In the genomic region with DNA sequence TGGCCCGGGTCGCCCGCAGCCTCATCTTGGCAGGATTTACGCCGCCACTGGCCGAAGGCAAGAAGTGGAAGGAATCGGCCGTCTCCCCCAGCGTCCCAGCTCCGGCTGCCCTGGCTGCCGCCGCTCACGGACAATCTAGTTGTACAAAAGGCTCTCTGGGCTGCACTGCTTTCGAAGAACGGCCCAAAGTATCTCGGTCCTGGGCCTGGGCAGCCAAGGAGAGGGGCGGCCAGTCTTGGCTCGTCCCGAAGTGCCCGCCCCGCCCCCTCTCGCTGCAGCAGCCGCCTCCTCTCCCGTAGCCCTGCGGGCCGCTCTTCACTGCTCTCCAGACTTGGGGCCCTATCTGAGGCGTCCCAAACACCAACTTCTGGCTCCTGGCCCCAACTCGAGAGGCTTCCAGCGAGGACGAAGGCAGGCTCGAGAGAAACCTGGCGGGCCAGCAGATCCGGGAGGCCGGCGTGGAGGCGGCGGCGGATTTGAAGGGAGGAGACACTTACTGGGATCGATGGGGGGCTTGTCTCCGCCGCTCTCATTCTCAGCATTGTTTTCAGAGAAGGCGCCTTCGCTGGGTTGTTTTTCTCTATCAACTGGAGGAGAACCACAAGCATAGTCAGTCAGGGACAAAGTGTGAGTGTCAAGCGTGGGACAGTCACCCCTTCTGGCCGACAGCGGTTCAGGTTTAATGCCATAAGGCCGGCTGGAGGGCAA, we compare ENCODE assay signal across 9 cellular contexts. TPM values are rescaled to one million over a fixed set of nuclear protein-coding genes. Genes with fewer than 3 reads are reported as not detected.
A peak's percentile ranks its signal among the peaks of the same experiment; 100 is the strongest.
DNase-seq lines count a peak whose midpoint lies in the region; ATAC-seq and TF ChIP-seq lines count a peak whose summit lies in the region.
"Had no signal": no experiment of that assay in that cellular context is flagged by ENCODE, and none has a peak within 500 bp of the region (broad histone marks: within the 10 kb centered on the region; RNA-seq: fewer than 3 reads in every experiment).

No MANE protein-coding gene starts in this region.

- ATAC-seq in T-cell (replicated peaks in 1 of 4) (no peak), GM18517 (IDR thresholded peaks at IDR 0.05; ENCODE audit: unreplicated experiment) (no peak)

- in situ Hi-C loops in GM23248 (cut with MboI), result loop anchor here (10.0 kb wide), 1 partner anchor 970 kb away; no protein-coding TSS in a partner anchor

- H3K9me3 ChIP-seq in GM23248 (ENCODE audit: low read depth) (no peaks in the 10 kb centered on the region), hepatocyte (ENCODE audit: low read depth) (no peaks in the 10 kb centered on the region), skeletal muscle tissue (ENCODE audit: control insufficient read depth in 3 of 3, low read length in 3 of 3) (no peaks in the 10 kb centered on the region)

- H3K4me2 ChIP-seq in GM23248 (ENCODE audit: unreplicated experiment), result peak overlapping the region; percentile 100
- H3K4me2 ChIP-seq in hepatocyte, result peak overlapping the region; percentile 96
- H3K4me2 ChIP-seq: KMS-11 had no signal

- 0 to 1% methylated on average over 40 to 44 of the region's 47 CpGs for WGBS in GM23248 (ENCODE audit: low coverage in 1 of 2, low lambda C conversion rate in 2 of 2, missing lambda C conversion rate in 2 of 2), 2 experiments
- WGBS in hepatocyte (ENCODE audit: low lambda C conversion rate, missing lambda C conversion rate), result 23% methylated on average over 37 of the region's 47 CpGs

- H3K4me3 ChIP-seq in GM23248 (peak overlapping the region; percentile 83), hepatocyte (peak overlapping the region; percentile 12), skeletal muscle tissue (ENCODE audit: low read length in 3 of 3) (peak overlapping the region; percentile 90 to 93 (median 92))

- peaks cover 84% of the 10 kb centered on the region for H3K79me2 ChIP-seq in GM23248 (ENCODE audit: insufficient read depth)
- peaks cover 72% of the 10 kb centered on the region for H3K79me2 ChIP-seq in hepatocyte

- H2AFZ ChIP-seq in GM23248, result peak overlapping the region; percentile 75
- no peak overlapping the region for H2AFZ ChIP-seq in hepatocyte

- no peaks in the 10 kb centered on the region for H3K27me3 ChIP-seq in GM23248 (replicated peaks; ENCODE audit: insufficient read depth)
- peaks cover 92% of the 10 kb centered on the region for H3K27me3 ChIP-seq in hepatocyte
- H3K27me3 ChIP-seq in skeletal muscle tissue (ENCODE audit: control insufficient read depth in 3 of 3, insufficient read depth in 3 of 3, low read length in 3 of 3), result peaks cover 0 to 3% (median 3%) of the 10 kb centered on the region in 3 donors

- CTCF ChIA-PET in T-cell (lab: Charles Lee), result no interaction called here

- H3K27me3 Mint-ChIP-seq in T-cell, result peaks cover 54 to 82% of the 10 kb centered on the region in 2 donors

- H4K20me1 ChIP-seq in GM23248 (ENCODE audit: insufficient read depth) (no peaks in the 10 kb centered on the region), hepatocyte (ENCODE audit: insufficient read depth, poor library complexity, severe bottlenecking) (no peaks in the 10 kb centered on the region)

- peak; percentile 73 for DNase-seq in GM23248
- no peak for DNase-seq in T-cell
- DNase-seq in hepatocyte (ENCODE audit: low spot score), result no peak
- DNase-seq in iPS-NIHi7 (ENCODE audit: extremely low spot score), result no peak
- DNase-seq in NCI-H2029 treated with DMSO at 0.1 percent for 48 hours (lab: John Stamatoyannopoulos, UW), result no peak
- DNase-seq in COLO668 (lab: John Stamatoyannopoulos, UW; ENCODE audit: unreplicated experiment), result no peak

- no peaks in the 10 kb centered on the region for H3K9me3 Mint-ChIP-seq in T-cell

- H3K9me2 ChIP-seq in GM23248 (ENCODE audit: insufficient read depth) (no peaks in the 10 kb centered on the region), hepatocyte (replicated peaks; ENCODE audit: insufficient read depth) (no peaks in the 10 kb centered on the region)

- peak overlapping the region; percentile 98 for H3K9ac ChIP-seq in GM23248
- H3K9ac ChIP-seq in skeletal muscle tissue (ENCODE audit: low read depth in 1 of 3, low read length in 3 of 3), result peak overlapping the region; percentile 67 to 97 (median 89)
- H3K9ac ChIP-seq: KMS-11 had no signal

- H3K4me1 Mint-ChIP-seq in T-cell, result peaks cover 29 to 35% (median 34%) of the 10 kb centered on the region in 3 donors

- peaks cover 10% of the 10 kb centered on the region; the same call in 1 of the 2 replicates for H3K36me3 ChIP-seq in GM23248 (ENCODE audit: low read depth)
- no peaks in the 10 kb centered on the region for H3K36me3 ChIP-seq in hepatocyte (replicated peaks; ENCODE audit: insufficient read depth, low read depth)
- H3K36me3 ChIP-seq in skeletal muscle tissue (ENCODE audit: control insufficient read depth in 3 of 3, insufficient read depth in 3 of 3, low read length in 3 of 3), result peaks cover 0 to 6% (median 0%) of the 10 kb centered on the region in 3 donors

- POLR2A ChIA-PET in T-cell (lab: Charles Lee), result no interaction called here

- peak; percentile 8 for TF ChIP-seq CTCF in hepatocyte (IDR thresholded peaks at IDR 0.05; ENCODE audit: poor library complexity)

- peak overlapping the region in 1 of 2 donors; percentile 78 for H3K27ac Mint-ChIP-seq in T-cell

- peaks cover 19% of the 10 kb centered on the region for H3F3A ChIP-seq in GM23248 (ENCODE audit: insufficient read depth)

- no peaks in the 10 kb centered on the region for H3K36me3 Mint-ChIP-seq in T-cell

- H3K4me3 Mint-ChIP-seq in T-cell, result peak overlapping the region in 2 of 3 donors; percentile 28 to 31

- H3K27ac ChIP-seq in GM23248 (peak overlapping the region; percentile 99), hepatocyte (peak overlapping the region; percentile 96), skeletal muscle tissue (ENCODE audit: low read depth, low read length) (peak overlapping the region; percentile 92)
- H3K27ac ChIP-seq: KMS-11 had no signal

- peaks cover 7% of the 10 kb centered on the region for H3K4me1 ChIP-seq in GM23248 (ENCODE audit: insufficient read depth)
- peaks cover 29% of the 10 kb centered on the region for H3K4me1 ChIP-seq in hepatocyte (ENCODE audit: insufficient read depth)
- peaks cover 35 to 65% (median 47%) of the 10 kb centered on the region in 3 donors for H3K4me1 ChIP-seq in skeletal muscle tissue (ENCODE audit: control insufficient read depth in 3 of 3, insufficient read depth in 3 of 3, low read length in 3 of 3)

RNA-seq across cellular contexts. Expression of a gene that starts 0.8 kb away (rescaled TPM):
- 32.1 and 43.7 TPM in 2 replicates for total RNA-seq in GM23248 (2014; rRNA removed; shearing (Covaris generic))
- polyA plus RNA-seq in GM23248 (2016; fragmentation: Nextera tagmentation; extraction: Ambion mirVana) (26.9 and 28.3 TPM in 2 replicates), hepatocyte (3.5 and 4.4 TPM in 2 replicates)
- total RNA-seq in T-cell (under 1 TPM; 0.57 to 0.95 (median 0.79) TPM), hepatocyte (3.6 and 5.9 TPM in 2 replicates), skeletal muscle tissue (7.8 TPM)

RNA-seq across cellular contexts. Expression of a gene that starts 8.1 kb away (rescaled TPM):
- 3.4 and 6.6 TPM in 2 replicates for total RNA-seq in GM23248 (2014; rRNA removed; shearing (Covaris generic))
- polyA plus RNA-seq in GM23248 (2016; fragmentation: Nextera tagmentation; extraction: Ambion mirVana) (14.3 and 15.8 TPM in 2 replicates), hepatocyte (1.0 TPM in 1 of 2 replicates, not detected in the other)
- total RNA-seq in T-cell (under 1 TPM in 1 of 5 donors, not detected in 4; 0.67 TPM), hepatocyte (0.32 and 0.83 TPM in 2 replicates), skeletal muscle tissue (1.6 TPM)

RNA-seq across cellular contexts. Expression of a gene that starts 9.6 kb away (rescaled TPM):
- 27.4 and 29.3 TPM in 2 replicates for total RNA-seq in GM23248 (2014; rRNA removed; shearing (Covaris generic))
- polyA plus RNA-seq in GM23248 (2016; fragmentation: Nextera tagmentation; extraction: Ambion mirVana) (27.1 and 28.0 TPM in 2 replicates), hepatocyte (7.7 and 8.1 TPM in 2 replicates)
- total RNA-seq in T-cell (under 1 TPM in 3 of 5 donors, not detected in 2; 0.36 to 0.75 (median 0.51) TPM), hepatocyte (9.9 and 15.1 TPM in 2 replicates), skeletal muscle tissue (13.6 TPM)

RNA-seq across cellular contexts. Expression of a gene that starts 12.2 kb away (rescaled TPM):
- 0.63 and 2.1 TPM in 2 replicates for total RNA-seq in GM23248 (2014; rRNA removed; shearing (Covaris generic))
- polyA plus RNA-seq in GM23248 (2016; fragmentation: Nextera tagmentation; extraction: Ambion mirVana) (1.2 and 1.9 TPM in 2 replicates), hepatocyte (4.1 and 4.5 TPM in 2 replicates)
- total RNA-seq in T-cell (1 to 10 TPM in 1 of 5 donors, under 1 TPM in 1, not detected in 3; 0.79 to 1.4 TPM), hepatocyte (0.83 and 3.0 TPM in 2 replicates), skeletal muscle tissue (3.7 TPM)

RNA-seq across cellular contexts. Expression of a gene that starts 17.0 kb away (rescaled TPM):
- total RNA-seq in GM23248 (2014; rRNA removed; shearing (Covaris generic)), result 0.51 and 3.2 TPM in 2 replicates
- polyA plus RNA-seq in GM23248 (2016; fragmentation: Nextera tagmentation; extraction: Ambion mirVana) (3.5 and 3.7 TPM in 2 replicates), hepatocyte (0.16 and 0.23 TPM in 2 replicates)
- total RNA-seq in T-cell (under 1 TPM in 2 of 5 donors, not detected in 3; 0.50 to 0.65 TPM), hepatocyte (not detected in 2 replicates), skeletal muscle tissue (3.1 TPM)

Comparison
In these comparisons a context has a peak if more than half of its experiments do, and no peak if none do; other contexts are left out.
1. H3K4me3 ChIP-seq: peak in every context shown above with its lines; median percentile 92 in skeletal muscle tissue; 83 in GM23248; 12 in hepatocyte.